Comparison of ENCODE assay signal across 18 cellular contexts in the genomic region with DNA sequence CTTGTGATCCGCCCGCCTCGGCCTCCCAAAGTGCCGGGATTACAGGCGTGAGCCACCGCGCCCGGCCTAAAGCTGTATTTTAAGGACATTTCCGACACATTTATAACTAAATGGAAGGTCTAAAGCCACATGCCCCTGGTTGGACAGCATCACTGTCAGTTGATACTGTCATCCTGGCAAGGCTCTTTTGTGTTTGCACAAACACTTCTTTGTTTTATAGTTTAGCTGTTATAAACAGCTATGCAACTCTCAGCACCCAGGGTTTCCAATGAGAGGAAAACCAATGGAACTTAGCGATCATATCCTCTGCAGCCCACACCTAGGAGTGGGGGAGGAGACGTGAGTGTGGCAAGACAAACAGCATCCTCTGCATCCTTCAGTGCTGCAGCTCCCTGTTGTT. TPM values are rescaled to one million over a fixed set of nuclear protein-coding genes. Genes with fewer than 3 reads are reported as not detected.
A peak's percentile ranks its signal among the peaks of the same experiment; 100 is the strongest.
DNase-seq lines count a peak whose midpoint lies in the region; ATAC-seq and TF ChIP-seq lines count a peak whose summit lies in the region.
"Had no signal": no experiment of that assay in that cellular context is flagged by ENCODE, and none has a peak within 500 bp of the region (broad histone marks: within the 10 kb centered on the region; RNA-seq: fewer than 3 reads in every experiment).

No MANE protein-coding gene starts in this region.

- no peaks in the 10 kb centered on the region for H3K9me3 Mint-ChIP-seq in WTC11

- ATAC-seq in WTC11 (no peak), HG03342 (IDR thresholded peaks at IDR 0.05; ENCODE audit: unreplicated experiment) (no peak), PC-3 (no peak)
- ATAC-seq: Panc1 had no signal

- H3K27me3 ChIP-seq in PC-3 (ENCODE audit: low read length) = no peaks in the 10 kb centered on the region
- H3K27me3 ChIP-seq: BLaER1 treated with 17β-estradiol and CSF1 and Interleukin-3, amounts not matched to agents 10 nM and 100 nM had no signal

- peaks cover 70% of the 10 kb centered on the region for H3K79me2 ChIP-seq in PC-3 (ENCODE audit: low read length)

- no peak overlapping the region for H3K4me3 ChIP-seq in PC-3 (ENCODE audit: low read length)
- H3K4me3 ChIP-seq: BLaER1 treated with 17β-estradiol and CSF1 and Interleukin-3, amounts not matched to agents 10 nM and 100 nM had no signal

- H3K27ac ChIP-seq in PC-3 (ENCODE audit: low read length) = no peak overlapping the region
- H3K27ac ChIP-seq: BLaER1 treated with 17β-estradiol and CSF1 and Interleukin-3, amounts not matched to agents 10 nM and 100 nM had no signal

- H3K9ac ChIP-seq in PC-3 (ENCODE audit: low read length) = no peak overlapping the region
- H3K9ac ChIP-seq: BLaER1 treated with 17β-estradiol and CSF1 and Interleukin-3, amounts not matched to agents 10 nM and 100 nM had no signal

- BruUV-seq in PC-3 (replicated peaks; lab: Mats Ljungman, UMichigan) = no TSS peak

- intact Hi-C loops in PC-3 (cut with micrococcal nuclease) = no loop called here

- no peaks in the 10 kb centered on the region for H3K27me3 Mint-ChIP-seq in WTC11 (ENCODE audit: low read depth)

- H3K4me1 ChIP-seq in PC-3 (ENCODE audit: insufficient read depth, low read length) = no peaks in the 10 kb centered on the region

- no peaks in the 10 kb centered on the region for H3K36me3 Mint-ChIP-seq in WTC11

- no peaks in the 10 kb centered on the region for H3K36me3 ChIP-seq in PC-3 (ENCODE audit: low read depth, low read length)

- no peak overlapping the region for H3K4me3 Mint-ChIP-seq in WTC11

- H3K4me1 Mint-ChIP-seq in WTC11 = peaks cover 5% of the 10 kb centered on the region

- H3K4me2 ChIP-seq in PC-3 (ENCODE audit: low read length) = no peak overlapping the region
- H3K4me2 ChIP-seq: BLaER1 treated with 17β-estradiol and CSF1 and Interleukin-3, amounts not matched to agents 10 nM and 100 nM had no signal

- no peaks in the 10 kb centered on the region for H3K9me2 ChIP-seq in PC-3 (replicated peaks; ENCODE audit: low read length)

- POLR2A ChIA-PET in WTC11 (lab: Charles Lee) (no interaction called here), PC-3 (lab: Charles Lee; ENCODE audit: unreplicated experiment) (no interaction called here)

- H3K27ac Mint-ChIP-seq in WTC11 = peak overlapping the region; percentile 50

- peak; percentile 82 for DNase-seq in Ammon's horn (ENCODE audit: low spot score)
- DNase-seq in WTC11 (ENCODE audit: low spot score) = no peak
- peak; percentile 91 for DNase-seq in globus pallidus (ENCODE audit: low spot score)
- DNase-seq in nucleus accumbens (lab: John Stamatoyannopoulos, UW) = peak in 35 of 56 donors; percentile 12 to 66 (median 37)
- DNase-seq in HuH-7 (ENCODE audit: low spot score) = no peak
- DNase-seq in glomerular visceral epithelial cell (ENCODE audit: extremely low spot score) = no peak
- no peak for DNase-seq in PC-3
- DNase-seq: DMS 273 treated with DMSO at 0.1 percent for 48 hours, GF-D8, GOT3, NCI-H1048, NCI-H146, NCI-H2081, NCI-H524, Right ventricle myocardium superior had no signal

- CTCF ChIA-PET in WTC11 (lab: Charles Lee) = no interaction called here
- CTCF ChIA-PET in PC-3 (lab: Charles Lee) = no interaction called here

- no peak overlapping the region for H2AFZ ChIP-seq in PC-3 (ENCODE audit: low read length)

- no peaks in the 10 kb centered on the region for H4K20me1 ChIP-seq in PC-3 (ENCODE audit: low read length)

- H3F3A ChIP-seq in PC-3 (ENCODE audit: low read length, unreplicated experiment) = no peaks in the 10 kb centered on the region

- TF ChIP-seq CTCF in WTC11 (IDR thresholded peaks at IDR 0.05) (no peak), PC-3 (conservative IDR thresholded peaks at IDR 0.05; ENCODE audit: low read depth, low read length) (no peak)

- H3K9me3 ChIP-seq in PC-3 (ENCODE audit: low read length) = no peaks in the 10 kb centered on the region

TF ChIP-seq in WTC11, 78 proteins besides CTCF, POLR2A, EP300 and RAD21:
- no peak for TF ChIP-seq KAT7 (CRISPR knock-in tag; IDR thresholded peaks at IDR 0.05; ENCODE audit: borderline replicate concordance)
- TF ChIP-seq ESRRA (CRISPR knock-in tag; IDR thresholded peaks at IDR 0.05; ENCODE audit: borderline replicate concordance) = no peak
- TF ChIP-seq MYBL2 (CRISPR knock-in tag; IDR thresholded peaks at IDR 0.05) = no peak
- TF ChIP-seq NR2C2 (CRISPR knock-in tag; IDR thresholded peaks at IDR 0.05) = no peak
- TF ChIP-seq ELF4 (CRISPR knock-in tag; IDR thresholded peaks at IDR 0.05; ENCODE audit: low read depth) = no peak
- TF ChIP-seq, protein P1, sequence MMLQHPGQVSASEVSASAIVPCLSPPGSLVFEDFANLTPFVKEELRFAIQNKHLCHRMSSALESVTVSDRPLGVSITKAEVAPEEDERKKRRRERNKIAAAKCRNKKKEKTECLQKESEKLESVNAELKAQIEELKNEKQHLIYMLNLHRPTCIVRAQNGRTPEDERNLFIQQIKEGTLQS (CRISPR knock-in tag; conservative IDR thresholded peaks at IDR 0.05) = no peak
- no peak for TF ChIP-seq ZNF138 (CRISPR knock-in tag; conservative IDR thresholded peaks at IDR 0.05)
- TF ChIP-seq NR3C1 (CRISPR knock-in tag; conservative IDR thresholded peaks at IDR 0.05; ENCODE audit: low read depth) = no peak

RNA-seq across cellular contexts. Expression of gene NIPA1, which starts 19.7 kb away (rescaled TPM):
- 19.0 to 22.4 TPM (median 19.9 TPM) in 3 replicates for total RNA-seq in WTC11 (2021)
- total RNA-seq in PC-3 (2014; rRNA removed) = 22.3 and 25.2 TPM in 2 replicates

RNA-seq across cellular contexts. Expression of gene NIPA2, which starts 32.3 kb away (rescaled TPM):
- total RNA-seq in WTC11 (2021) (68.9 to 79.5 TPM (median 69.4 TPM) in 3 replicates), PC-3 (2014; rRNA removed) (108 and 115 TPM in 2 replicates)

Comparison
In these comparisons a context has a peak if more than half of its experiments do, and no peak if none do; other contexts are left out.
1. DNase-seq: peak in Ammon's horn (single experiment), globus pallidus (single experiment) and nucleus accumbens (35 of 56); none in WTC11 (single experiment), HuH-7 (single experiment), glomerular visceral epithelial cell (single experiment) and PC-3 (single experiment).